1 cellular context compared by ENCODE assay signal in the genomic region with DNA sequence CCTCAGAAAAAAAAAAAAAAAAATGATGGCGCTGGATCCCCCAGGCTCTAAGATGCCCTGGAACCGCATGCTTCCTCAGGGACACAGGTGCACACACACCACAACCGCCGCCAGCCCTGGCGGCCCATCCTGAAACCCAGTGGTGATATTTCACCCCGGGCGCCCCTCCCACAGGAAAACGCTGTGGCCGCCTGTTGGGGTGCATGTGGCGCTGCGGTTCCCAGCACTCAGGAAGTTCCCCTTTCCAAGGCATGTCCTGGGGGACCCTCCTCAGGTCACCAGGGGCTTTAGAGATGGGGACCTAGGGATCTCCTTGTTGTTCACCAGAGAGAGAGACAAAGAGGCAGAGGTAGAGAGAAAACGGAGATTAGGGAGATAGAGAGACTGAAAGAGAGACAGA.
TF ChIP-seq lines count a peak whose summit lies in the region.

No MANE protein-coding gene starts in this region.

TF ChIP-seq in SK-N-SH, 30 proteins besides CTCF, POLR2A, EP300 and RAD21 (continued from another document):
- no peak for TF ChIP-seq REST (IDR thresholded peaks at IDR 0.05; ENCODE audit: low read depth, low read length)
- TF ChIP-seq IRF3 (IDR thresholded peaks at IDR 0.05; ENCODE audit: low read depth, low read length): no peak
- TF ChIP-seq FOXM1 (IDR thresholded peaks at IDR 0.05; ENCODE audit: low read depth): no peak
- no peak for TF ChIP-seq RXRA (IDR thresholded peaks at IDR 0.05; ENCODE audit: borderline replicate concordance, low read depth)
- TF ChIP-seq, protein P1, sequence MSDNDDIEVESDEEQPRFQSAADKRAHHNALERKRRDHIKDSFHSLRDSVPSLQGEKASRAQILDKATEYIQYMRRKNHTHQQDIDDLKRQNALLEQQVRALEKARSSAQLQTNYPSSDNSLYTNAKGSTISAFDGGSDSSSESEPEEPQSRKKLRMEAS (IDR thresholded peaks at IDR 0.05; ENCODE audit: low read depth): no peak
- no peak for TF ChIP-seq RCOR1 (IDR thresholded peaks at IDR 0.05; ENCODE audit: low read length)
